12 cellular contexts compared by ENCODE assay signal in the genomic region with DNA sequence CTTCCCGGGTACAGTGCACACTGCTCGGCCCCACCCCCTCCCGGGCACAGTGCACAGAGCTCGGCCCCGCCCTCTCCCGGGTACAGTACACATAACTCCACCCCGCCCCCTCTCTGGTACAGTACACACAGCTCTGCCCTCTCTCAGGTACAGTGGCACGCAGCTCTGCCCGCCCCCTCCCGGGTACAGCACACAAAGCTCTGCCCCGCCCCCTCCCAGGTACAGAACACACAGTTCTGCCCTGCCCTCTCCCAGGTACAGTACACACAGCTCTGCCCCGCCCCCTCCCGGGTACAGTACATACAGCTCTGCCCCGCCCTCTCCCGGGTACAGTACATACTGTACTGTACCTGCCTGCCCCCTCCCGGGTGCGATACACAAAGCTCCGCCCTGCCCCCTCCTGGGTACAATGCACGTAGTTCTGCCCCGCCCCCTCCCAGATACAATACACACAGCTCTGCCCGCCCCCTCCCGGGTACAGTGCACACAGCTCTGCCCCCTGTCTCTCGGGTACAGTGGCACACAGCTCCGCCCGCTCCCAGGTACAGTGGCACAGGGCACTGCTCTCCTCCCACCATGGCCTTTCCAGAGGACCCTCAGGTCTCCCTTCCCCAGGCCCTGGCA. TPM values are rescaled to one million over a fixed set of nuclear protein-coding genes. Genes with fewer than 3 reads are reported as not detected.
DNase-seq lines count a peak whose midpoint lies in the region; ATAC-seq and TF ChIP-seq lines count a peak whose summit lies in the region.
"Had no signal": no experiment of that assay in that cellular context is flagged by ENCODE, and none has a peak within 500 bp of the region (broad histone marks: within the 10 kb centered on the region; RNA-seq: fewer than 3 reads in every experiment).

No MANE protein-coding gene starts in this region.

- peaks cover 2% of the 10 kb centered on the region for H3K4me1 Mint-ChIP-seq in neural progenitor cell
- H3K4me1 Mint-ChIP-seq in activated T-cell treated with anti-CD3 and anti-CD28 coated beads, Interleukin-2, amount 50 U/mL, for 24 hours (ENCODE audit: low read depth): no peaks in the 10 kb centered on the region

- ATAC-seq in HG03442 (IDR thresholded peaks at IDR 0.05; ENCODE audit: unreplicated experiment): no peak
- no peak for ATAC-seq in HG02981 (IDR thresholded peaks at IDR 0.05; ENCODE audit: unreplicated experiment)

- no peaks in the 10 kb centered on the region for H4K20me1 ChIP-seq in neural progenitor cell (ENCODE audit: low read depth)

- H3K4me1 ChIP-seq in neural progenitor cell: no peaks in the 10 kb centered on the region
- H3K4me1 ChIP-seq: HAP-1 had no signal

- no peak overlapping the region for H3K27ac ChIP-seq in neural progenitor cell

- H3K36me3 Mint-ChIP-seq in neural progenitor cell: no peaks in the 10 kb centered on the region
- H3K36me3 Mint-ChIP-seq in activated T-cell treated with anti-CD3 and anti-CD28 coated beads, Interleukin-2, amount 50 U/mL, for 24 hours (ENCODE audit: low read depth): no peaks in the 10 kb centered on the region

- no peak overlapping the region for H3K4me2 ChIP-seq in neural progenitor cell

- H3K79me2 ChIP-seq in neural progenitor cell (ENCODE audit: low read depth): no peaks in the 10 kb centered on the region

- no peak overlapping the region; the same call in 1 of the 2 replicates for H3K4me3 ChIP-seq in H7 (ENCODE audit: insufficient read depth, low read depth, low read length)
- no peak overlapping the region for H3K4me3 ChIP-seq in neural progenitor cell
- H3K4me3 ChIP-seq: HAP-1 had no signal

- H3K36me3 ChIP-seq in H7 (replicated peaks; ENCODE audit: control insufficient read depth, insufficient read depth, low read length) (no peaks in the 10 kb centered on the region), neural progenitor cell (no peaks in the 10 kb centered on the region)
- H3K36me3 ChIP-seq: HAP-1 had no signal

- in situ Hi-C loops in SK-MEL-5 (cut with HindIII; ENCODE audit: low pct_unique_long_range_greater_than_20kb, low sequenced_read_pairs): no loop called here

- H3K9me3 ChIP-seq in neural progenitor cell (ENCODE audit: low read depth): no peaks in the 10 kb centered on the region
- H3K9me3 ChIP-seq: HAP-1 had no signal

- peaks cover 11% of the 10 kb centered on the region for H3K27me3 Mint-ChIP-seq in neural progenitor cell (ENCODE audit: insufficient read depth, low read depth)
- H3K27me3 Mint-ChIP-seq in activated T-cell treated with anti-CD3 and anti-CD28 coated beads, Interleukin-2, amount 50 U/mL, for 24 hours: peaks cover 20% of the 10 kb centered on the region

- H2AFZ ChIP-seq in neural progenitor cell (replicated peaks): no peak overlapping the region

- no peak for TF ChIP-seq CTCF in neural progenitor cell (IDR thresholded peaks at IDR 0.05)

- no peaks in the 10 kb centered on the region for H3F3A ChIP-seq in neural progenitor cell (ENCODE audit: low read depth)

- no peak overlapping the region for H3K4me3 Mint-ChIP-seq in neural progenitor cell
- no peak overlapping the region for H3K4me3 Mint-ChIP-seq in activated T-cell treated with anti-CD3 and anti-CD28 coated beads, Interleukin-2, amount 50 U/mL, for 24 hours

- DNase-seq in H7 (peak; percentile 61), NCI-H2029 (lab: John Stamatoyannopoulos, UW) (peak; percentile 98), SK-MEL-5 (ENCODE audit: low read depth, low spot score) (peak; percentile 37), neural progenitor cell (ENCODE audit: low spot score) (peak; percentile 30), nucleus accumbens (lab: John Stamatoyannopoulos, UW) (no peak)
- DNase-seq in activated T-cell treated with anti-CD3 and anti-CD28 coated beads, Interleukin-2, amount 50 U/mL, for 24 hours: no peak
- DNase-seq: activated CD8-positive, alpha-beta memory T cell treated with anti-CD3 and anti-CD28 coated beads for 24 hours had no signal

- peaks cover 2% of the 10 kb centered on the region for H3K9me3 Mint-ChIP-seq in neural progenitor cell
- no peaks in the 10 kb centered on the region for H3K9me3 Mint-ChIP-seq in activated T-cell treated with anti-CD3 and anti-CD28 coated beads, Interleukin-2, amount 50 U/mL, for 24 hours

- H3K9ac ChIP-seq in neural progenitor cell: no peak overlapping the region

- no peaks in the 10 kb centered on the region for H3K27me3 ChIP-seq in H7 (ENCODE audit: control insufficient read depth, insufficient read depth, low read length)
- peaks cover 38% of the 10 kb centered on the region for H3K27me3 ChIP-seq in neural progenitor cell

- H3K27ac Mint-ChIP-seq in neural progenitor cell: no peak overlapping the region
- H3K27ac Mint-ChIP-seq in activated T-cell treated with anti-CD3 and anti-CD28 coated beads, Interleukin-2, amount 50 U/mL, for 24 hours: no peak overlapping the region

RNA-seq across cellular contexts. Expression of a gene that starts 16.4 kb away (rescaled TPM):
- total RNA-seq in H7 (2014; rRNA removed; shearing (Covaris generic)): 0.22 TPM in 1 of 2 replicates, not detected in the other
- not detected in 2 replicates for total RNA-seq in SK-MEL-5 (2014; rRNA removed; shearing (Covaris generic))
- polyA plus RNA-seq in SK-MEL-5 (2015; cell fraction: cytosol; rRNA removed): not detected in 2 replicates
- polyA plus RNA-seq in SK-MEL-5 (2015; cell fraction: nucleus; rRNA removed): not detected in 2 replicates
- total RNA-seq in neural progenitor cell (ENCODE audit: low replicate concordance): not detected in 2 replicates
- total RNA-seq: chondrocyte, skeletal muscle tissue had no signal

Comparison
In these comparisons a context has a peak if more than half of its experiments do, and no peak if none do; other contexts are left out.
1. DNase-seq: peak in H7 (single experiment), NCI-H2029 (single experiment), SK-MEL-5 (single experiment) and neural progenitor cell (single experiment); none in nucleus accumbens (0 of 56) and activated T-cell treated with anti-CD3 and anti-CD28 coated beads, Interleukin-2, amount 50 U/mL, for 24 hours (single experiment).